In genomic region chr11:121463689-121464335, GRCh38 we compare ENCODE assay signal across 10 cellular contexts. TPM values are rescaled to one million over a fixed set of nuclear protein-coding genes. Genes with fewer than 3 reads are reported as not detected.
DNase-seq lines count a peak whose midpoint lies in the region; ATAC-seq and TF ChIP-seq lines count a peak whose summit lies in the region.
"Had no signal": no experiment of that assay in that cellular context is flagged by ENCODE, and none has a peak within 500 bp of the region (broad histone marks: within the 10 kb centered on the region; RNA-seq: fewer than 3 reads in every experiment).

No MANE protein-coding gene starts in this region.

- TF ChIP-seq EP300 in esophagus muscularis mucosa (IDR thresholded peaks at IDR 0.05): no peak

- H3K4me2 ChIP-seq in neural progenitor cell: no peak overlapping the region

- TF ChIP-seq POLR2A in esophagus muscularis mucosa (IDR thresholded peaks at IDR 0.05; ENCODE audit: low read depth): no peak

- peaks cover 70% of the 10 kb centered on the region for H4K20me1 ChIP-seq in neural progenitor cell (ENCODE audit: low read depth)

- no peaks in the 10 kb centered on the region for H3K27me3 Mint-ChIP-seq in activated T-cell treated with anti-CD3 and anti-CD28 coated beads, Interleukin-2, amount 50 U/mL, for 4 hours (ENCODE audit: low read depth)
- H3K27me3 Mint-ChIP-seq in T-helper 17 cell (no peaks in the 10 kb centered on the region), neural progenitor cell (ENCODE audit: insufficient read depth, low read depth) (peaks cover 3% of the 10 kb centered on the region)

- H3K27ac ChIP-seq in esophagus muscularis mucosa (replicated peaks in 1 of 4): peak overlapping the region; percentile 76 to 83 (median 80)
- H3K27ac ChIP-seq in tibial artery: peak overlapping the region; percentile 76 to 79
- no peak overlapping the region for H3K27ac ChIP-seq in neural progenitor cell

- H3K79me2 ChIP-seq in neural progenitor cell (ENCODE audit: low read depth): peaks cover 99% of the 10 kb centered on the region

- WGBS in esophagus muscularis mucosa: 63% methylated on average over 6 of the region's 6 CpGs

- no peaks in the 10 kb centered on the region for H3K9me3 ChIP-seq in T-helper 17 cell (ENCODE audit: control insufficient read depth, low read length, poor library complexity, severe bottlenecking)
- H3K9me3 ChIP-seq in esophagus muscularis mucosa: no peaks in the 10 kb centered on the region
- H3K9me3 ChIP-seq in tibial artery: no peaks in the 10 kb centered on the region
- no peaks in the 10 kb centered on the region for H3K9me3 ChIP-seq in neural progenitor cell (ENCODE audit: low read depth)
- H3K9me3 ChIP-seq: heart right ventricle had no signal

- no peaks in the 10 kb centered on the region for H3K9me3 Mint-ChIP-seq in activated T-cell treated with anti-CD3 and anti-CD28 coated beads, Interleukin-2, amount 50 U/mL, for 4 hours
- H3K9me3 Mint-ChIP-seq in neural progenitor cell: no peaks in the 10 kb centered on the region

- H2AFZ ChIP-seq in neural progenitor cell (replicated peaks): no peak overlapping the region

- TF ChIP-seq CTCF in esophagus muscularis mucosa (IDR thresholded peaks at IDR 0.05) (no peak), tibial artery (IDR thresholded peaks at IDR 0.05) (no peak), neural progenitor cell (IDR thresholded peaks at IDR 0.05) (no peak)

- peaks cover 98% of the 10 kb centered on the region for H3K4me1 Mint-ChIP-seq in activated T-cell treated with anti-CD3 and anti-CD28 coated beads, Interleukin-2, amount 50 U/mL, for 4 hours (ENCODE audit: low read depth)
- H3K4me1 Mint-ChIP-seq in T-helper 17 cell (peaks cover 87% of the 10 kb centered on the region), neural progenitor cell (peaks cover 21% of the 10 kb centered on the region)

- no peak overlapping the region for H3K9ac ChIP-seq in neural progenitor cell

- peaks cover 4% of the 10 kb centered on the region for H3K36me3 Mint-ChIP-seq in activated T-cell treated with anti-CD3 and anti-CD28 coated beads, Interleukin-2, amount 50 U/mL, for 4 hours (ENCODE audit: insufficient read depth)
- H3K36me3 Mint-ChIP-seq in T-helper 17 cell (ENCODE audit: low read depth) (no peaks in the 10 kb centered on the region), neural progenitor cell (no peaks in the 10 kb centered on the region)

- no peak for DNase-seq in activated T-cell treated with anti-CD3 and anti-CD28 coated beads, Interleukin-2, amount 50 U/mL, for 4 hours
- no peak for DNase-seq in activated T-cell treated with anti-CD3 and anti-CD28 coated beads for 4 hours
- DNase-seq in T-helper 17 cell: no peak
- no peak for DNase-seq in esophagus muscularis mucosa (ENCODE audit: extremely low spot score)
- no peak for DNase-seq in tibial artery
- no peak for DNase-seq in neural progenitor cell (ENCODE audit: low spot score)
- no peak for DNase-seq in COLO829 (ENCODE audit: low spot score)
- DNase-seq in central memory CD4-positive, alpha-beta T cell: no peak
- DNase-seq: NCI-H1105 treated with DMSO at 0.1 percent for 48 hours had no signal

- H3F3A ChIP-seq in neural progenitor cell (ENCODE audit: low read depth): no peaks in the 10 kb centered on the region

- peak overlapping the region; percentile 72 for H3K4me3 Mint-ChIP-seq in activated T-cell treated with anti-CD3 and anti-CD28 coated beads, Interleukin-2, amount 50 U/mL, for 4 hours
- H3K4me3 Mint-ChIP-seq in T-helper 17 cell: peak overlapping the region; percentile 85
- H3K4me3 Mint-ChIP-seq in neural progenitor cell: no peak overlapping the region

- H3K36me3 ChIP-seq in esophagus muscularis mucosa (no peaks in the 10 kb centered on the region), tibial artery (no peaks in the 10 kb centered on the region), neural progenitor cell (no peaks in the 10 kb centered on the region)
- H3K36me3 ChIP-seq: heart right ventricle had no signal

- peak overlapping the region; percentile 99 for H3K27ac Mint-ChIP-seq in T-helper 17 cell
- H3K27ac Mint-ChIP-seq in neural progenitor cell: no peak overlapping the region

- H3K27me3 ChIP-seq in esophagus muscularis mucosa (no peaks in the 10 kb centered on the region), tibial artery (no peaks in the 10 kb centered on the region), neural progenitor cell (no peaks in the 10 kb centered on the region)

- intact Hi-C loops in esophagus muscularis mucosa (cut with DNase I): no loop called here
- intact Hi-C loops in tibial artery (cut with DNase I; ENCODE audit: low total_unique reads): no loop called here

- ATAC-seq in activated T-cell treated with anti-CD3 and anti-CD28 coated beads, Interleukin-2, amount 50 U/mL, for 4 hours: no peak
- ATAC-seq in T-helper 17 cell: no peak

- H3K4me1 ChIP-seq in esophagus muscularis mucosa: peaks cover 30 to 64% (median 58%) of the 10 kb centered on the region in 4 donors
- H3K4me1 ChIP-seq in tibial artery: peaks cover 0 to 53% (median 47%) of the 10 kb centered on the region in 4 donors
- H3K4me1 ChIP-seq in neural progenitor cell: peaks cover 25% of the 10 kb centered on the region

- no peak overlapping the region for H3K4me3 ChIP-seq in esophagus muscularis mucosa
- H3K4me3 ChIP-seq in tibial artery: no peak overlapping the region
- no peak overlapping the region for H3K4me3 ChIP-seq in neural progenitor cell
- H3K4me3 ChIP-seq: heart right ventricle had no signal

RNA-seq across cellular contexts. Expression of gene SORL1, which starts 11.7 kb away (rescaled TPM):
- total RNA-seq in activated T-cell treated with anti-CD3 and anti-CD28 coated beads, Interleukin-2, amount 50 U/mL, for 4 hours: 10 to 100 TPM; 21.3 to 25.6 (median 21.3) TPM
- total RNA-seq in T-helper 17 cell (100 to 1,000 TPM; 273 to 331 TPM), esophagus muscularis mucosa (10 to 100 TPM in 1 of 4 donors, 1 to 10 TPM in 3; 3.0 to 12.3 (median 8.1) TPM), neural progenitor cell (ENCODE audit: low replicate concordance) (45.6 and 46.0 TPM in 2 replicates)
